11 cellular contexts compared by ENCODE assay signal in the genomic region with DNA sequence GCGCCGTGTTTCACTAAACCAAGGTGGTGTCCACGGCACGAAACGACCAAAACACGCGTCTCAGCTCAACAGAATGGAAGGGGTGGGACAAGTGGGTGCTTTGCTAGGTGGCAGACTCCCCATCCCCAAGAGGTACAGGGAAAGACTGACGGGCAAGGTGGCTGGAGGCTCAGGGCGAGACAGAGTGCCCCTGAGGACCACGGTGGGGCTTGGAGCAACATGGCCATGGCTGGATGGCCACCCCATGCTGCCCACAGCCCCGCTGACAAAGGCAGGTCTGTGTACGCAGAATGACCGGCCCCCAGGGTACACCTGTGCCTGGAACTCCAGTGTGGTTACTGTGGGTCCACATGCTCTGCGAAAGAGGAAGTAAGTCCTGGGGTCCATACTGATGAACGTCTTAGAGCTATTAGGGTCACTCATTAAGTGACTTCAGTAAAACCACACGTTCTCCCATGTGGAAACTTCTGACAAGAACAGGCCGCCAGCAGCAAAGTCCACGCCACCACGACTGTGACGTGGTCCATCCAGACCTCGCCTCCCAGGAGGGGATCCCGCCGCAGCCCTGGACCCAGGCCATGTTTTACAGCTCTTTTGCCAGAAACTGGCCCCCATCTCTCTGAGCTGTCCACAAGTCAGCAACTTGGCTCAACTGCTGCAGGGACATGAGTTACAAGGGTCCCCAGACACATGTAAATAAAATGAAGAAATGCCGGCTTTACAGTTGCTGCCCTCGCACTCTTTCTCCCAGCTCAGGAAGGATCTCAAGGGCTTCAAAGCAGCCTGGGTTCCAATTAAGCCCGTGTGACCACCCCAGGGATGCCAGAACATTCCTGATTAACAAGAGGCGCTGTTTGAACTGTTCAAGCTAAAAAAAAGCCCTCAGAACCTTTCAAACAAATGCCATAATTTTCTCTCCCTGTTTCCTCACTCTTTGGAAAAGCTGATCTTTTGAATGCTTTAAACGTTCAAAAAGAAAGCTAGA.
DNase-seq lines count a peak whose midpoint lies in the region; ATAC-seq, FAIRE-seq and TF ChIP-seq lines count a peak whose summit lies in the region.
"Had no signal": no experiment of that assay in that cellular context is flagged by ENCODE, and none has a peak within 500 bp of the region (broad histone marks: within the 10 kb centered on the region; RNA-seq: fewer than 3 reads in every experiment).

No MANE protein-coding gene starts in this region.

- peak overlapping the region; percentile 11 for H3K4ac ChIP-seq in H1 (replicated peaks; ENCODE audit: insufficient read length, low read depth, low read length)

- POLR2A ChIA-PET in Caco-2 (lab: Charles Lee) (no interaction called here), H1 (lab: Charles Lee; ENCODE audit: partially characterized antibody) (interaction anchor here (0.8 kb wide), 1 partner anchor 67 kb away, joined by 3 read pairs; the partner anchor contains the start of gene MAD1L1)

- H3K4me1 ChIP-seq in Caco-2: peaks cover 36% of the 10 kb centered on the region
- peaks cover 0 to 3% (median 0%) of the 10 kb centered on the region in 4 experiments; a peak in 3 of 7 replicates for H3K4me1 ChIP-seq in H1 (replicated peaks in 1 of 4; ENCODE audit: control insufficient read depth in 3 of 4, insufficient read depth in 4 of 4, low read length in 3 of 4)

- no peaks in the 10 kb centered on the region for H3K9me3 ChIP-seq in Caco-2
- peaks cover 0 to 5% of the 10 kb centered on the region in 2 experiments; a peak in 1 of 4 replicates for H3K9me3 ChIP-seq in H1 (ENCODE audit: insufficient read depth in 2 of 2, low read depth in 1 of 2, low read length in 1 of 2)

- H2BK12ac ChIP-seq in H1 (ENCODE audit: low read depth, low read length): no peak overlapping the region

- no peak overlapping the region for H2AK5ac ChIP-seq in H1 (ENCODE audit: low read depth, low read length)

- no peaks in the 10 kb centered on the region; a peak in 1 of 4 replicates for H3K79me2 ChIP-seq in H1 (ENCODE audit: control insufficient read depth in 1 of 2, insufficient read depth in 2 of 2, low read length in 2 of 2)

- H3K27ac Mint-ChIP-seq in Caco-2 (ENCODE audit: unreplicated experiment) (peak overlapping the region; percentile 12), HFFc6 (no peak overlapping the region), natural killer cell (no peak overlapping the region)

- no peak overlapping the region for H3K4me2 ChIP-seq in H1 (ENCODE audit: insufficient read depth in 1 of 2, low read depth in 2 of 2, low read length in 2 of 2)

- intact Hi-C loops in Caco-2 (cut with micrococcal nuclease; ENCODE audit: unreplicated experiment): no loop called here
- intact Hi-C loops in natural killer cell (cut with micrococcal nuclease): no loop called here

- H2AFZ ChIP-seq in H1 (ENCODE audit: low read length): no peak overlapping the region

- H4K20me1 ChIP-seq in H1 (replicated peaks in 1 of 2; ENCODE audit: control insufficient read depth in 1 of 2, insufficient read depth in 2 of 2, low read length in 2 of 2): peaks cover 0 to 1% of the 10 kb centered on the region in 2 experiments

- H3K4me1 Mint-ChIP-seq in Caco-2 (ENCODE audit: low read depth, unreplicated experiment) (peaks cover 31% of the 10 kb centered on the region), HFFc6 (ENCODE audit: low read depth) (peaks cover 29% of the 10 kb centered on the region), natural killer cell (no peaks in the 10 kb centered on the region)

- no peak overlapping the region for H3K56ac ChIP-seq in H1 (replicated peaks; ENCODE audit: insufficient read length, low read depth, low read length)

- H3K9me3 Mint-ChIP-seq in Caco-2 (ENCODE audit: unreplicated experiment) (no peaks in the 10 kb centered on the region), HFFc6 (no peaks in the 10 kb centered on the region), natural killer cell (no peaks in the 10 kb centered on the region)

- H3K36me3 Mint-ChIP-seq in Caco-2 (ENCODE audit: insufficient read depth, unreplicated experiment) (peaks cover 28% of the 10 kb centered on the region), HFFc6 (ENCODE audit: low read depth) (peaks cover 12% of the 10 kb centered on the region; the same call in 1 of the 2 replicates), natural killer cell (no peaks in the 10 kb centered on the region)

- TF ChIP-seq CTCF in Caco-2 (IDR thresholded peaks at IDR 0.05; ENCODE audit: insufficient read depth in 1 of 2, low read depth in 1 of 2, low read length in 1 of 2, severe bottlenecking in 1 of 2, unreplicated experiment in 1 of 2) (no peak), H1 (IDR thresholded peaks at IDR 0.05; ENCODE audit: control extremely low read depth in 1 of 3, insufficient read depth in 1 of 3, low read depth in 1 of 3, low read length in 3 of 3) (no peak), HFFc6 (IDR thresholded peaks at IDR 0.05) (no peak), natural killer cell (IDR thresholded peaks at IDR 0.05) (no peak)

- no peak overlapping the region for H2BK15ac ChIP-seq in H1 (ENCODE audit: low read length)

- H3K18ac ChIP-seq in H1 (ENCODE audit: extremely low read depth, low read length): no peak overlapping the region

- no peak overlapping the region for H3K14ac ChIP-seq in H1 (ENCODE audit: insufficient read length)

- no peak overlapping the region for H3K9ac ChIP-seq in H1 (replicated peaks in 1 of 4; ENCODE audit: extremely low read depth in 1 of 4, low read depth in 3 of 4, low read length in 3 of 4)

- H3K27ac ChIP-seq in H1 (ENCODE audit: low read depth, low read length): no peak overlapping the region
- H3K27ac ChIP-seq: C4-2B had no signal

- FAIRE-seq in H1 (lab: Jason Lieb, UNC) (no peak), RCC 7860 (lab: Jason Lieb, UNC) (no peak)

- H3K4me3 Mint-ChIP-seq in Caco-2 (ENCODE audit: unreplicated experiment): no peak overlapping the region
- H3K4me3 Mint-ChIP-seq in HFFc6: no peak overlapping the region
- no peak overlapping the region for H3K4me3 Mint-ChIP-seq in natural killer cell

- no peak for DNase-seq in Caco-2
- DNase-seq in H1 (ENCODE audit: low read depth in 1 of 2, low spot score in 2 of 2): no peak
- DNase-seq in RCC 7860 (ENCODE audit: low spot score): no peak
- DNase-seq in HFFc6: no peak
- DNase-seq in NCI-H524 (lab: John Stamatoyannopoulos, UW): no peak
- no peak for DNase-seq in natural killer cell
- DNase-seq: effector memory CD4-positive, alpha-beta T cell had no signal

- CTCF ChIA-PET in Caco-2 (lab: Charles Lee): interaction anchor here (1.2 kb wide), 1 partner anchor 182 kb away, joined by 4 read pairs; no protein-coding TSS in a partner anchor
- CTCF ChIA-PET in H1 (lab: Charles Lee; ENCODE audit: partially characterized antibody): interaction anchor here (0.7 to 1.7 kb wide), 10 partner anchors 8 to 572 kb away, joined by 3 to 6 read pairs (median 4); no protein-coding TSS in a partner anchor

- no TSS peak for BruUV-seq in Caco-2 (replicated peaks; lab: Mats Ljungman, UMichigan)

- no peak for TF ChIP-seq POLR2A in H1 (IDR thresholded peaks at IDR 0.05; ENCODE audit: control extremely low read depth in 1 of 2, low read depth in 2 of 2, low read length in 2 of 2)

- H2BK20ac ChIP-seq in H1 (ENCODE audit: low read length): no peak overlapping the region

- no peak for TF ChIP-seq EP300 in H1 (IDR thresholded peaks at IDR 0.05; ENCODE audit: borderline replicate concordance in 1 of 2, low read depth in 2 of 2, low read length in 2 of 2)

- H4K8ac ChIP-seq in H1 (ENCODE audit: extremely low read depth, insufficient read depth, low read length): no peak overlapping the region; the same call in 1 of the 2 replicates

- no peak for TF ChIP-seq RAD21 in H1 (IDR thresholded peaks at IDR 0.05 in 1 of 2, conservative IDR thresholded peaks at IDR 0.05 in 1 of 2; ENCODE audit: low read depth in 2 of 2, low read length in 2 of 2)

- H4K5ac ChIP-seq in H1 (ENCODE audit: insufficient read length, low read depth, low read length): no peak overlapping the region

- H4K91ac ChIP-seq in H1 (replicated peaks; ENCODE audit: insufficient read length, low read length): peak overlapping the region; percentile 65

- no peak overlapping the region for H3K23ac ChIP-seq in H1 (ENCODE audit: insufficient read length)

- ATAC-seq in GM19395 (IDR thresholded peaks at IDR 0.05; ENCODE audit: unreplicated experiment) (peak; percentile 93), HG03097 (IDR thresholded peaks at IDR 0.05; ENCODE audit: low FRiP score, unreplicated experiment) (peak; percentile 88), natural killer cell (no peak)
- ATAC-seq: left lobe of liver had no signal

- H3K4me3 ChIP-seq in Caco-2 (ENCODE audit: low read depth, low read length): no peak overlapping the region
- no peak overlapping the region for H3K4me3 ChIP-seq in H1 (ENCODE audit: extremely low read depth in 1 of 4, insufficient read depth in 2 of 4, low read depth in 3 of 4, low read length in 4 of 4)

- no peaks in the 10 kb centered on the region for H3K27me3 Mint-ChIP-seq in Caco-2 (ENCODE audit: insufficient read depth, unreplicated experiment)
- no peaks in the 10 kb centered on the region; the same call in none of the 2 replicates for H3K27me3 Mint-ChIP-seq in HFFc6 (ENCODE audit: insufficient read depth)
- H3K27me3 Mint-ChIP-seq in natural killer cell (ENCODE audit: low read depth in 2 of 2): no peaks in the 10 kb centered on the region

- H3K79me1 ChIP-seq in H1 (ENCODE audit: low read depth, low read length): peaks cover 8% of the 10 kb centered on the region

- peak overlapping the region; percentile 26; the same call in 1 of the 2 replicates for H2BK5ac ChIP-seq in H1 (ENCODE audit: low read depth, low read length)

- no peaks in the 10 kb centered on the region for H3K23me2 ChIP-seq in H1 (ENCODE audit: low read depth, low read length)

- no peaks in the 10 kb centered on the region for H3K27me3 ChIP-seq in Caco-2 (replicated peaks; ENCODE audit: control insufficient read depth, insufficient read depth, low read length)
- no peaks in the 10 kb centered on the region for H3K27me3 ChIP-seq in H1 (replicated peaks in 1 of 4; ENCODE audit: control insufficient read depth in 3 of 4, extremely low read depth in 1 of 4, insufficient read depth in 3 of 4, low read length in 3 of 4)

- 95% methylated on average over 28 of the region's 28 CpGs; no CpG with 5 or more reads in 1 of the 2 experiments for WGBS in H1 (ENCODE audit: extremely low coverage in 1 of 2, insufficient coverage in 1 of 2, insufficient read length in 1 of 2, insufficient replicate concordance in 2 of 2, low coverage in 1 of 2, low lambda C conversion rate in 2 of 2, missing lambda C conversion rate in 1 of 2), 2 experiments

- H3K36me3 ChIP-seq in Caco-2 (ENCODE audit: control insufficient read depth, insufficient read depth, low read length) (0 out of 2 replicates have a peak, but pooled peaks cover 2% of the 10 kb centered on the region), H1 (ENCODE audit: control insufficient read depth in 2 of 4, insufficient read depth in 4 of 4, low read length in 3 of 4) (peaks cover 0 to 4% (median 0%) of the 10 kb centered on the region in 4 experiments; a peak in 2 of 8 replicates)

- no peak overlapping the region for H2BK120ac ChIP-seq in H1 (replicated peaks; ENCODE audit: low read depth, low read length)

TF ChIP-seq in H1, 55 proteins besides CTCF, POLR2A, EP300 and RAD21 (continues in another document):
- TF ChIP-seq BACH1 (IDR thresholded peaks at IDR 0.05; ENCODE audit: low read length): no peak
- no peak for TF ChIP-seq RBBP5 (IDR thresholded peaks at IDR 0.05; ENCODE audit: borderline replicate concordance, low read depth, low read length)
- no peak for TF ChIP-seq BRCA1 (IDR thresholded peaks at IDR 0.05; ENCODE audit: low read depth, low read length)

Comparison
In these comparisons a context has a peak if more than half of its experiments do, and no peak if none do; other contexts are left out.
1. ATAC-seq: peak in GM19395 (single experiment) and HG03097 (single experiment); none in natural killer cell (0 of 3).